In genomic region chrX:7927259-7928167, GRCh38 we compare ENCODE assay signal across 8 cellular contexts. TPM values are rescaled to one million over a fixed set of nuclear protein-coding genes. Genes with fewer than 3 reads are reported as not detected.
A peak's percentile ranks its signal among the peaks of the same experiment; 100 is the strongest.
DNase-seq lines count a peak whose midpoint lies in the region; TF ChIP-seq lines count a peak whose summit lies in the region.

PNPLA4 (minus strand) TSS chrX:7927413; CDS start chrX:7926119, 1,294 bp downstream.

- DNase-seq in GM04504 (ENCODE audit: low read depth) (peak; percentile 24), NCI-H1417 (lab: John Stamatoyannopoulos, UW) (peak; percentile 50 to 98 (median 93)), cerebellar cortex (ENCODE audit: low spot score) (peak; percentile 75), kidney epithelial cell (ENCODE audit: low read depth) (peak; percentile 39), NCI-H1105 (lab: John Stamatoyannopoulos, UW) (no peak)
- peak; percentile 71 for DNase-seq in activated CD4-positive, alpha-beta T cell treated with anti-CD3 and anti-CD28 coated beads for 1 hour
- DNase-seq in stimulated activated CD4-positive, alpha-beta T cell treated with anti-CD3 and anti-CD28 coated beads, Interleukin-15, amount 100 ng/mL, for 24 hours = peak; percentile 84

- TF ChIP-seq CTCF in HEK293 (tag by site-specific recombination; IDR thresholded peaks at IDR 0.05) = no peak
- TF ChIP-seq CTCF in kidney epithelial cell (IDR thresholded peaks at IDR 0.05; ENCODE audit: insufficient read depth, low read length, poor library complexity, severe bottlenecking) = no peak

- H3K9me3 ChIP-seq in HEK293 (ENCODE audit: control insufficient read depth, insufficient read depth, low read depth, low read length) = no peaks in the 10 kb centered on the region

- H3K4me3 ChIP-seq in HEK293 (ENCODE audit: low read depth, low read length) (peak within 1 kb of the TSS; percentile 71), kidney epithelial cell (ENCODE audit: low read depth, low read length) (peak within 1 kb of the TSS; percentile 64)

- peaks cover 0 to 25% of the 10 kb centered on the region in 2 experiments; a peak in 1 of 3 replicates for H3K36me3 ChIP-seq in HEK293 (ENCODE audit: control insufficient read depth in 2 of 2, insufficient read depth in 1 of 2, low read length in 2 of 2)
- no peaks in the 10 kb centered on the region for H3K36me3 ChIP-seq in kidney epithelial cell (ENCODE audit: control insufficient read depth, insufficient read depth, low read length)

- 0 out of 2 replicates have a peak within 1 kb of the TSS, but pooled peaks have one; percentile 12 for H3K27ac ChIP-seq in HEK293 (ENCODE audit: extremely low read depth, low read depth, low read length)

- no peaks in the 10 kb centered on the region for H3K27me3 ChIP-seq in kidney epithelial cell (ENCODE audit: control insufficient read depth, insufficient read depth, low read length)

- POLR2A ChIA-PET in HEK293 (lab: Yijun Ruan, JAX) = no interaction called here

- CTCF ChIA-PET in HEK293 (lab: Yijun Ruan, JAX) = no interaction called here

- H3K4me1 ChIP-seq in HEK293 (ENCODE audit: control insufficient read depth, insufficient read depth, low read length) = no peaks in the 10 kb centered on the region

TF ChIP-seq in HEK293, 187 proteins besides CTCF, POLR2A, EP300 and RAD21:
- TF ChIP-seq ZNF701 (tag by site-specific recombination; IDR thresholded peaks at IDR 0.05) = no peak
- TF ChIP-seq SETDB1 (IDR thresholded peaks at IDR 0.05; ENCODE audit: insufficient read length, low read length) = peak; percentile 78

RNA-seq across cellular contexts. Expression of gene PNPLA4, which starts in this region (rescaled TPM):
- 19.0 and 21.0 TPM in 2 replicates for total RNA-seq in kidney epithelial cell
